In the genomic region with DNA sequence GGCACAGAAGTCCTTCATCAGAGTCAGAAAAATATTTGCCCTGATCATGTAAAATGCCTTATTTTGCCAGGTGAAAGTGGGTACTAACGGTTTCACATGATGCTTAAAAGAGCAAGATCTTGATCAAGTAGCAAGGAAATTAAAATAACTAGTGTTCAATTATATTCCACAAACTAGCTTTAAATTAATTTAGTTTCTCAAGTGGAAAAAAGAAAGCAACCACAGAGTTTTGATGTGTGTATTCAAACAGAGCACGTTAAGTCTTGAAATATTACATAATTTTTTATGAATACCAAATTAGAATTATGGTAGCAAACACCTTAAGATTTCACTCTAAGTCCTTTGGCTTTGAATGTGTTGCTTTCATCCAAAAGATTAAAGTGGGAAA, we compare ENCODE assay signal across 1 cellular context.
TF ChIP-seq lines count a peak whose summit lies in the region.

No MANE protein-coding gene starts in this region.

TF ChIP-seq in GM12878, 131 proteins besides CTCF, POLR2A, EP300 and RAD21:
- no peak for TF ChIP-seq GABPA (IDR thresholded peaks at IDR 0.05; ENCODE audit: low read depth)
- TF ChIP-seq MEF2A (IDR thresholded peaks at IDR 0.05; ENCODE audit: insufficient read depth, low read depth, low read length) = no peak
- no peak for TF ChIP-seq ZNF217 (IDR thresholded peaks at IDR 0.05)
- no peak for TF ChIP-seq ATF2 (IDR thresholded peaks at IDR 0.05; ENCODE audit: low read length)
- no peak for TF ChIP-seq BRCA1 (IDR thresholded peaks at IDR 0.05; ENCODE audit: low read depth, low read length)
- no peak for TF ChIP-seq CHD1 (IDR thresholded peaks at IDR 0.05; ENCODE audit: low read depth, low read length)
- TF ChIP-seq ATF3 (IDR thresholded peaks at IDR 0.05; ENCODE audit: borderline replicate concordance, extremely low read depth, low read depth, low read length) = no peak
